17 cellular contexts compared by ENCODE assay signal in the genomic region with DNA sequence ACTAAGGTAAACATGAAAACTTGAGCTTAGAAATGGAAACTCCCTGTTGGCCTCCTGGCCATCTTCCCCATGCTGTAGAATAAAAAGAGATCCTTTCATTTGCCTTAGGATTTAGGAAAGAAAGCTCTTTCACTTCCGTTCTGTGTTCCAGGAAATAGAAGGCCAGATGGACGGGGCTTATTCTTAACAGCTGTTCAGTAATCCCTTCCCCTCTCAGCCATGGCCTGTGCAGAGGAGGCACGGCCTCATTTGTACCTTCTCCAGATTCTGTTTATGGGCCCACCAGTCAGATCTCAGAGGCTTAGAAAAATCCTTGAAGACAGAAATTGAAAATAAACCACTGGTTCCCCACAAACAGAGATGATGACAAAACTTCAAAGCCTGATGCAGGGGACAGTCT.
DNase-seq lines count a peak whose midpoint lies in the region; ATAC-seq, FAIRE-seq and TF ChIP-seq lines count a peak whose summit lies in the region.
"Had no signal": no experiment of that assay in that cellular context is flagged by ENCODE, and none has a peak within 500 bp of the region (broad histone marks: within the 10 kb centered on the region; RNA-seq: fewer than 3 reads in every experiment).

No MANE protein-coding gene starts in this region.

- peak; percentile 64 for FAIRE-seq in endothelial cell of umbilical vein (lab: Jason Lieb, UNC)
- FAIRE-seq: GM12878, urothelium cell line had no signal

- no peaks in the 10 kb centered on the region for H3K9me1 ChIP-seq in endothelial cell of umbilical vein (replicated peaks; ENCODE audit: control insufficient read depth, extremely low read depth, insufficient read depth, low read length)

- peaks cover 0 to 6% of the 10 kb centered on the region in 2 donors for H3K4me1 ChIP-seq in breast epithelium
- H3K4me1 ChIP-seq in mammary epithelial cell (ENCODE audit: insufficient read depth, low read length): peaks cover 28% of the 10 kb centered on the region
- H3K4me1 ChIP-seq in endothelial cell of umbilical vein (ENCODE audit: control insufficient read depth, extremely low read depth, insufficient read depth, low read length): peaks cover 20% of the 10 kb centered on the region
- no peaks in the 10 kb centered on the region for H3K4me1 ChIP-seq in urinary bladder (ENCODE audit: insufficient read depth)
- H3K4me1 ChIP-seq: psoas muscle had no signal

- H3K27ac Mint-ChIP-seq in nephron progenitor cell: peak overlapping the region; percentile 97
- H3K27ac Mint-ChIP-seq: activated T-helper 17 cell treated with anti-CD3 and anti-CD28 coated beads, Interleukin-2, amount 50 U/mL, for 72 hours; CD4-positive, alpha-beta memory T cell; memory B cell had no signal

- intact Hi-C loops in breast epithelium (cut with DNase I; ENCODE audit: low total_unique reads) (no loop called here), mammary epithelial cell (cut with micrococcal nuclease) (no loop called here), endothelial cell of umbilical vein (cut with micrococcal nuclease) (no loop called here)

- dilution Hi-C loops in mammary epithelial cell (cut with HindIII; ENCODE audit: low sequenced_read_pairs) (no loop called here), endothelial cell of umbilical vein (cut with MboI; ENCODE audit: extremely low pct_ligation_motif_present, low sequenced_read_pairs) (no loop called here)

- H2AFZ ChIP-seq in mammary epithelial cell (ENCODE audit: low read depth, low read length): no peak overlapping the region
- no peak overlapping the region for H2AFZ ChIP-seq in endothelial cell of umbilical vein (ENCODE audit: low read depth, low read length)

- H3K4me3 ChIP-seq in breast epithelium (no peak overlapping the region), mammary epithelial cell (replicated peaks in 1 of 3; ENCODE audit: insufficient read depth in 1 of 3, low read depth in 2 of 3, low read length in 3 of 3) (no peak overlapping the region), endothelial cell of umbilical vein (replicated peaks in 1 of 3; ENCODE audit: insufficient read depth in 1 of 3, low read depth in 1 of 3, low read length in 3 of 3) (no peak overlapping the region), urinary bladder (ENCODE audit: low read depth, low read length) (no peak overlapping the region)
- H3K4me3 ChIP-seq: GM12878, psoas muscle had no signal

- H3K27ac ChIP-seq in breast epithelium: peak overlapping the region; percentile 45 to 65
- no peak overlapping the region for H3K27ac ChIP-seq in mammary epithelial cell (ENCODE audit: insufficient read depth, low read depth, low read length)
- H3K27ac ChIP-seq in endothelial cell of umbilical vein (ENCODE audit: insufficient read depth, low read depth, low read length): no peak overlapping the region
- H3K27ac ChIP-seq in urinary bladder (ENCODE audit: low read depth): peak overlapping the region; percentile 62
- H3K27ac ChIP-seq: psoas muscle had no signal

- H3K4me2 ChIP-seq in mammary epithelial cell (ENCODE audit: insufficient read depth, low read depth, low read length): no peak overlapping the region
- H3K4me2 ChIP-seq in endothelial cell of umbilical vein (ENCODE audit: insufficient read depth, low read length): no peak overlapping the region

- H3K4me3 Mint-ChIP-seq in nephron progenitor cell: no peak overlapping the region
- H3K4me3 Mint-ChIP-seq: activated T-helper 17 cell treated with anti-CD3 and anti-CD28 coated beads, Interleukin-2, amount 50 U/mL, for 72 hours; CD4-positive, alpha-beta memory T cell; memory B cell had no signal

- ATAC-seq in HG03280 (IDR thresholded peaks at IDR 0.05; ENCODE audit: unreplicated experiment): no peak
- ATAC-seq in HG03439 (IDR thresholded peaks at IDR 0.05; ENCODE audit: unreplicated experiment): no peak
- ATAC-seq: activated T-helper 17 cell treated with anti-CD3 and anti-CD28 coated beads, Interleukin-2, amount 50 U/mL, for 72 hours; GM12878; psoas muscle had no signal

- H3K27me3 Mint-ChIP-seq in nephron progenitor cell (ENCODE audit: low read depth, poor library complexity): peaks cover 4% of the 10 kb centered on the region

- H3K36me3 ChIP-seq in breast epithelium (no peaks in the 10 kb centered on the region), mammary epithelial cell (ENCODE audit: insufficient read depth, low read length) (peaks cover 17% of the 10 kb centered on the region), endothelial cell of umbilical vein (ENCODE audit: control insufficient read depth in 2 of 2, extremely low read depth in 1 of 2, insufficient read depth in 2 of 2, low read length in 2 of 2) (peaks cover 0 to 4% of the 10 kb centered on the region in 2 experiments), urinary bladder (ENCODE audit: insufficient read depth) (no peaks in the 10 kb centered on the region)

- H3K9me3 Mint-ChIP-seq in nephron progenitor cell: no peaks in the 10 kb centered on the region
- H3K9me3 Mint-ChIP-seq: activated T-helper 17 cell treated with anti-CD3 and anti-CD28 coated beads, Interleukin-2, amount 50 U/mL, for 72 hours; CD4-positive, alpha-beta memory T cell; memory B cell had no signal

- H4K20me1 ChIP-seq in mammary epithelial cell (ENCODE audit: insufficient read depth, low read length): no peaks in the 10 kb centered on the region
- no peaks in the 10 kb centered on the region for H4K20me1 ChIP-seq in endothelial cell of umbilical vein (replicated peaks; ENCODE audit: control insufficient read depth, extremely low read depth, insufficient read depth, low read length)

- peaks cover 47% of the 10 kb centered on the region for H3K4me1 Mint-ChIP-seq in nephron progenitor cell
- H3K4me1 Mint-ChIP-seq: activated T-helper 17 cell treated with anti-CD3 and anti-CD28 coated beads, Interleukin-2, amount 50 U/mL, for 72 hours; CD4-positive, alpha-beta memory T cell; memory B cell had no signal

- in situ Hi-C loops in mammary epithelial cell (cut with MboI; ENCODE audit: low sequenced_read_pairs in 2 of 2): no loop called here

- DNase-seq in breast epithelium (ENCODE audit: low spot score in 2 of 2) (no peak), mammary epithelial cell (no peak), endothelial cell of umbilical vein (ENCODE audit: low read depth, low spot score) (no peak), nephron progenitor cell (no peak), SIG-M5 treated with dmso at 0.1 percent for 504 hours (lab: John Stamatoyannopoulos, UW; ENCODE audit: unreplicated experiment) (no peak)
- DNase-seq: amygdala; CD4-positive, alpha-beta memory T cell; NCI-H187 treated with DMSO at 0.1 percent for 48 hours; psoas muscle; T-helper 9 cell had no signal

- POLR2A ChIA-PET in endothelial cell of umbilical vein (lab: Charles Lee): no interaction called here

- 85% methylated on average over 3 of the region's 3 CpGs for WGBS in mammary epithelial cell (ENCODE audit: low coverage, missing lambda C conversion rate)
- WGBS in urinary bladder: 31% methylated on average over 3 of the region's 3 CpGs

- TF ChIP-seq POLR2A in breast epithelium (IDR thresholded peaks at IDR 0.05) (no peak), endothelial cell of umbilical vein (IDR thresholded peaks at IDR 0.05; ENCODE audit: low read depth, low read length) (no peak)

- H3K79me2 ChIP-seq in mammary epithelial cell (ENCODE audit: insufficient read depth, low read length): peaks cover 67% of the 10 kb centered on the region
- peaks cover 10% of the 10 kb centered on the region for H3K79me2 ChIP-seq in endothelial cell of umbilical vein (ENCODE audit: control insufficient read depth, insufficient read depth, low read length)

- H3K9ac ChIP-seq in mammary epithelial cell (ENCODE audit: insufficient read depth, low read length): no peak overlapping the region
- no peak overlapping the region for H3K9ac ChIP-seq in endothelial cell of umbilical vein (replicated peaks; ENCODE audit: extremely low read depth, insufficient read depth, low read length)

- BruUV-seq in mammary epithelial cell (replicated peaks; lab: Mats Ljungman, UMichigan) (no TSS peak), endothelial cell of umbilical vein (replicated peaks; lab: Mats Ljungman, UMichigan) (no TSS peak)

- CTCF ChIA-PET in mammary epithelial cell (lab: Charles Lee; ENCODE audit: low non-redundant PET) (no interaction called here), endothelial cell of umbilical vein (lab: Charles Lee) (no interaction called here)

- peaks cover 89% of the 10 kb centered on the region for H3K36me3 Mint-ChIP-seq in nephron progenitor cell (ENCODE audit: low read depth)
- H3K36me3 Mint-ChIP-seq: CD4-positive, alpha-beta memory T cell; memory B cell had no signal

- no peaks in the 10 kb centered on the region for H3K27me3 ChIP-seq in breast epithelium
- H3K27me3 ChIP-seq in mammary epithelial cell (ENCODE audit: insufficient read depth, low read length): no peaks in the 10 kb centered on the region
- H3K27me3 ChIP-seq in endothelial cell of umbilical vein (ENCODE audit: control insufficient read depth in 2 of 2, insufficient read depth in 2 of 2, low read length in 2 of 2): no peaks in the 10 kb centered on the region

- TF ChIP-seq CTCF in breast epithelium (IDR thresholded peaks at IDR 0.05) (no peak), mammary epithelial cell (conservative IDR thresholded peaks at IDR 0.05 in 1 of 2, IDR thresholded peaks at IDR 0.05 in 1 of 2; ENCODE audit: extremely low read depth in 1 of 2, insufficient read depth in 1 of 2, low read depth in 1 of 2, low read length in 2 of 2) (no peak), endothelial cell of umbilical vein (IDR thresholded peaks at IDR 0.05; ENCODE audit: extremely low read depth in 1 of 2, insufficient read depth in 1 of 2, low read depth in 1 of 2, low read length in 2 of 2) (no peak), nephron progenitor cell (IDR thresholded peaks at IDR 0.05) (no peak)

- no peaks in the 10 kb centered on the region for H3K9me3 ChIP-seq in breast epithelium
- H3K9me3 ChIP-seq in mammary epithelial cell (replicated peaks; ENCODE audit: insufficient read depth, low read length): no peaks in the 10 kb centered on the region
- H3K9me3 ChIP-seq in endothelial cell of umbilical vein (replicated peaks; ENCODE audit: control insufficient read depth, insufficient read depth, low read length): no peaks in the 10 kb centered on the region
- H3K9me3 ChIP-seq: psoas muscle had no signal

TF ChIP-seq in endothelial cell of umbilical vein, 7 proteins besides CTCF, POLR2A, EP300 and RAD21 (continues in another document):
- TF ChIP-seq POLR2AphosphoS5 (IDR thresholded peaks at IDR 0.05; ENCODE audit: insufficient read depth, low read depth, low read length): no peak
- TF ChIP-seq GATA2 (IDR thresholded peaks at IDR 0.05; ENCODE audit: insufficient read depth, insufficient read length, low read depth, low read length): no peak
- no peak for TF ChIP-seq MYC (IDR thresholded peaks at IDR 0.05; ENCODE audit: low read depth, low read length)
- TF ChIP-seq FOS (IDR thresholded peaks at IDR 0.05; ENCODE audit: borderline replicate concordance, insufficient read depth, low read length): no peak
- TF ChIP-seq EZH2 (IDR thresholded peaks at IDR 0.05; ENCODE audit: borderline replicate concordance, low read depth, low read length, severe bottlenecking): no peak
- no peak for TF ChIP-seq MAX (IDR thresholded peaks at IDR 0.05; ENCODE audit: insufficient read depth, insufficient read length)

Comparison
In these comparisons a context has a peak if more than half of its experiments do, and no peak if none do; other contexts are left out.
1. H3K27ac ChIP-seq: peak in breast epithelium (2 of 2) and urinary bladder (single experiment); none in mammary epithelial cell (single experiment) and endothelial cell of umbilical vein (single experiment).